22 cellular contexts compared by ENCODE assay signal in genomic region chr7:34207810-34208209, GRCh38.
"Had no signal": no experiment of that assay in that cellular context is flagged by ENCODE, and none has a peak within 500 bp of the region (broad histone marks: within the 10 kb centered on the region; RNA-seq: fewer than 3 reads in every experiment).

No MANE protein-coding gene starts in this region.

- DNase-seq: activated CD4-positive, alpha-beta T cell treated with anti-CD3 and anti-CD28 coated beads for 1 hour; activated CD8-positive, alpha-beta memory T cell treated with anti-CD3 and anti-CD28 coated beads for 24 hours; activated CD8-positive, alpha-beta memory T cell treated with anti-CD3 and anti-CD28 coated beads, Interleukin-2, amount 50 U/mL, for 48 hours; activated effector memory CD4-positive, alpha-beta T cell treated with Interleukin-2 at 50 U/mL for 16 hours; activated naive CD4-positive, alpha-beta T cell treated with anti-CD3 and anti-CD28 coated beads, Interleukin-2, amount 50 U/mL, for 16 hours; activated T-cell treated with anti-CD3 and anti-CD28 coated beads, Interleukin-2, amount 50 U/mL, for 48 hours; adrenal gland; cerebellar nuclear complex; effector CD8-positive, alpha-beta T cell; esophagus squamous epithelium; heart left ventricle; kidney; nephron progenitor cell; nucleus accumbens; stimulated activated naive CD8-positive, alpha-beta T cell treated with anti-CD3 and anti-CD28 coated beads, Interleukin-15, Interleukin-2, amounts not matched to agents 100 U/mL and 50 U/mL, for 24 hours; uterus had no signal

- H3K27ac ChIP-seq: adrenal gland, breast epithelium, esophagus squamous epithelium, gastroesophageal sphincter, heart left ventricle, tibial nerve, uterus, VCaP had no signal

- H3K4me3 ChIP-seq: adrenal gland, breast epithelium, esophagus squamous epithelium, gastroesophageal sphincter, heart left ventricle, lung, tibial nerve, uterus had no signal

- H3K4me1 ChIP-seq: adrenal gland, breast epithelium, esophagus squamous epithelium, gastroesophageal sphincter, heart left ventricle, tibial nerve, uterus had no signal

- H3K36me3 ChIP-seq: adrenal gland, breast epithelium, esophagus squamous epithelium, gastroesophageal sphincter, heart left ventricle, tibial nerve, uterus had no signal

- H3K9me3 ChIP-seq: adrenal gland, breast epithelium, esophagus squamous epithelium, uterus had no signal

- H3K27me3 ChIP-seq: adrenal gland, breast epithelium, esophagus squamous epithelium, gastroesophageal sphincter, heart left ventricle, tibial nerve, uterus had no signal

- FAIRE-seq: astrocyte, kidney had no signal
